Comparison of ENCODE assay signal across 12 cellular contexts in genomic region chr21:25999935-26000582, GRCh38.
DNase-seq lines count a peak whose midpoint lies in the region; ATAC-seq lines count a peak whose summit lies in the region.
"Had no signal": no experiment of that assay in that cellular context is flagged by ENCODE, and none has a peak within 500 bp of the region (broad histone marks: within the 10 kb centered on the region; RNA-seq: fewer than 3 reads in every experiment).

No MANE protein-coding gene starts in this region.

- peaks cover 7% of the 10 kb centered on the region for H3K4me1 Mint-ChIP-seq in memory B cell

- peak; percentile 30 to 44 for ATAC-seq in activated CD4-positive, CD25-positive, alpha-beta regulatory T cell treated with anti-CD3 and anti-CD28 coated beads, Interleukin-2, amount 50 U/mL, for 24 hours
- ATAC-seq in memory B cell (ENCODE audit: low read depth) (peak; percentile 51), HG03196 (IDR thresholded peaks at IDR 0.05; ENCODE audit: unreplicated experiment) (no peak)
- ATAC-seq: PC-3 had no signal

- in situ Hi-C loops in KBM-7 (cut with MboI; ENCODE audit: low pct_unique_long_range_greater_than_20kb, low sequenced_read_pairs): no loop called here

- no peaks in the 10 kb centered on the region for H3K27me3 Mint-ChIP-seq in memory B cell

- no peaks in the 10 kb centered on the region for H3K9me3 Mint-ChIP-seq in memory B cell

- H3K36me3 Mint-ChIP-seq in memory B cell: peaks cover 9% of the 10 kb centered on the region

- no peak for DNase-seq in activated CD4-positive, CD25-positive, alpha-beta regulatory T cell treated with anti-CD3 and anti-CD28 coated beads, Interleukin-2, amount 50 U/mL, for 72 hours
- peak; percentile 11 for DNase-seq in activated naive CD4-positive, alpha-beta T cell treated with Interleukin-2 at 50 U/mL for 16 hours
- DNase-seq in memory B cell (ENCODE audit: low spot score in 2 of 2): no peak
- no peak for DNase-seq in H4 (ENCODE audit: low spot score)
- no peak for DNase-seq in KBM-7
- DNase-seq: midbrain, NCI-H187, PC-3 had no signal

- H3K27ac Mint-ChIP-seq in memory B cell: no peak overlapping the region

- peak overlapping the region; percentile 18 for H3K4me3 Mint-ChIP-seq in memory B cell

- peak overlapping the region; percentile 93 for H3K27ac ChIP-seq in temporal lobe (ENCODE audit: low read depth, low read length)
- H3K27ac ChIP-seq: skin epidermis had no signal
